Comparison of ENCODE assay signal across 8 cellular contexts in the genomic region with DNA sequence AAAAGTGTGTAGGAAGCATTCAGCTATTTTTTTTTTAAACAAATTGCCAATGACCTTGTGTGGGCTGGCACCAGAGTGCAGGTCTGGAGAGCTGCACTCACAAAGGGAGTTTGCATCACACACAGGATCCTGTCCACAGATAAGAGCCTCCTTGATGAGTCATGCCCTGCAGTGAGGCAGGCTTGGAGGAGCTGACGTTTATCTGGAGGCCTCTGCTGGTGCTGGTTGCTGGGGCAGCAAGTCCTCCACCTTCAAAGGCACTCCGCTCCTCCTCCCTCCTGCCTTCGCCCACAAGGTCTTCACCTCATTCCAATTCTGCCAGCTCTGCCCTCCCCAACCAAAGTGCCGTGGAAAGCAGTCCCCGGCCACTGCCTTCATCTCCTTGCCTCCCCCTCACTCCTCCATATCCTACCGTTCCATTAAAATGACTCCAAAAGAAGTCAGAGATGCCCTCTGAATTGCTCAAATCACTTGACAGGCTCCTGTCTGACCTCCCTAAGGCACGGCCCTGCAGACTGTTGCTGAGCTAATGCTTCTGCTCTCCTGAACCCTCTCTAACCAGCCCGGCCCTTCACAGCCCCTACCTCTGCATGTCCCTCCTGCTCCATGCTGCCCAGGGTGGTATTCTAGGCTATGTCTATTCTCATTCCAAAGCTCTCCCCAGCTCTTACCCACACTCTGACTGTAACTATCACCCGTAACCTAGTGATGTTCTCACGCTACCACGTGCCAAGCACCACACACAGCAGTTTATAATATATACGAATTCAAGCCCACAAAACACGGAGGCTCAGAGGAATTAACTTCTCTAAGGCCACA. TPM values are rescaled to one million over a fixed set of nuclear protein-coding genes. Genes with fewer than 3 reads are reported as not detected.
DNase-seq lines count a peak whose midpoint lies in the region; ATAC-seq and TF ChIP-seq lines count a peak whose summit lies in the region.

No MANE protein-coding gene starts in this region.

- 67 to 74% methylated on average over 13 of the region's 13 CpGs for WGBS in sigmoid colon, 2 donors

- peak overlapping the region; percentile 25 for H3K9ac ChIP-seq in DND-41 (ENCODE audit: low read depth, low read length)

- DNase-seq in DND-41 (peak; percentile 89), NCI-H2227 treated with DMSO at 0.1 percent for 48 hours (lab: John Stamatoyannopoulos, UW) (peak; percentile 58), fibroblast of pulmonary artery (ENCODE audit: low read depth) (peak; percentile 99), sigmoid colon (peak; percentile 85), NCI-H1930 (lab: John Stamatoyannopoulos, UW) (no peak)
- peak; percentile 37 for DNase-seq in activated CD8-positive, alpha-beta memory T cell treated with anti-CD3 and anti-CD28 coated beads, Interleukin-2, amount 50 U/mL, for 4 hours

- H3K36me3 ChIP-seq in DND-41 (ENCODE audit: insufficient read depth, low read length) = no peaks in the 10 kb centered on the region
- peaks cover 0 to 53% (median 7%) of the 10 kb centered on the region in 4 donors for H3K36me3 ChIP-seq in sigmoid colon

- no peak for TF ChIP-seq POLR2A in sigmoid colon (IDR thresholded peaks at IDR 0.05)

- peak overlapping the region; percentile 56 for H3K27ac ChIP-seq in DND-41 (ENCODE audit: low read length)
- peak overlapping the region; percentile 68 to 86 (median 76) for H3K27ac ChIP-seq in sigmoid colon

- H2AFZ ChIP-seq in DND-41 (ENCODE audit: low read depth, low read length) = peak overlapping the region; percentile 5; the same call in 1 of the 2 replicates

- H3K4me1 ChIP-seq in DND-41 (ENCODE audit: insufficient read depth, low read length) (peaks cover 44% of the 10 kb centered on the region), sigmoid colon (peaks cover 0 to 33% (median 26%) of the 10 kb centered on the region in 4 donors)

- TF ChIP-seq CTCF in DND-41 (IDR thresholded peaks at IDR 0.05; ENCODE audit: borderline replicate concordance, extremely low read depth, low read length, poor library complexity, severe bottlenecking) = peak; percentile 25
- no peak for TF ChIP-seq CTCF in fibroblast of pulmonary artery (IDR thresholded peaks at IDR 0.05; ENCODE audit: low read length, missing control alignments)
- TF ChIP-seq CTCF in sigmoid colon (IDR thresholded peaks at IDR 0.05) = no peak

- H3K79me2 ChIP-seq in DND-41 (ENCODE audit: insufficient read depth, low read length) = no peaks in the 10 kb centered on the region

- H3K27me3 ChIP-seq in DND-41 (ENCODE audit: insufficient read depth, low read length, poor library complexity) (no peaks in the 10 kb centered on the region), sigmoid colon (no peaks in the 10 kb centered on the region)

- H3K4me3 ChIP-seq in DND-41 (ENCODE audit: low read depth in 1 of 2, low read length in 2 of 2) (peak overlapping the region in 1 of 2 experiments; percentile 38; a peak in 2 of 4 replicates), fibroblast of pulmonary artery (replicated peaks; ENCODE audit: low read depth, low read length) (no peak overlapping the region), sigmoid colon (no peak overlapping the region)

- H3K4me2 ChIP-seq in DND-41 (ENCODE audit: insufficient read depth, low read length) = peak overlapping the region; percentile 63

- H3K9me3 ChIP-seq in DND-41 (ENCODE audit: insufficient read depth, low read length, severe bottlenecking) (no peaks in the 10 kb centered on the region), sigmoid colon (no peaks in the 10 kb centered on the region)

- intact Hi-C loops in sigmoid colon (cut with DNase I) = no loop called here

- ATAC-seq in DND-41 (ENCODE audit: insufficient read depth, low read depth) (peak; percentile 93), HG03460 (IDR thresholded peaks at IDR 0.05; ENCODE audit: unreplicated experiment) (no peak), GM21447 (IDR thresholded peaks at IDR 0.05; ENCODE audit: unreplicated experiment) (no peak)

- no peak for TF ChIP-seq EP300 in sigmoid colon (IDR thresholded peaks at IDR 0.05)

- no peaks in the 10 kb centered on the region for H4K20me1 ChIP-seq in DND-41 (ENCODE audit: insufficient read depth, low read length)

RNA-seq across cellular contexts. Expression of a gene that starts 30.9 kb away (rescaled TPM):
- total RNA-seq in sigmoid colon = 10 to 100 TPM; 14.6 to 25.8 (median 18.6) TPM
- under 1 TPM; under 0.01 to 0.89 (median under 0.01) TPM for polyA plus RNA-seq in sigmoid colon

Comparison
In these comparisons a context has a peak if more than half of its experiments do, and no peak if none do; other contexts are left out.
1. DNase-seq: peak in DND-41 (single experiment), NCI-H2227 treated with DMSO at 0.1 percent for 48 hours (single experiment), activated CD8-positive, alpha-beta memory T cell treated with anti-CD3 and anti-CD28 coated beads, Interleukin-2, amount 50 U/mL, for 4 hours (single experiment), fibroblast of pulmonary artery (single experiment) and sigmoid colon (single experiment); none in NCI-H1930 (0 of 2).